In the genomic region with DNA sequence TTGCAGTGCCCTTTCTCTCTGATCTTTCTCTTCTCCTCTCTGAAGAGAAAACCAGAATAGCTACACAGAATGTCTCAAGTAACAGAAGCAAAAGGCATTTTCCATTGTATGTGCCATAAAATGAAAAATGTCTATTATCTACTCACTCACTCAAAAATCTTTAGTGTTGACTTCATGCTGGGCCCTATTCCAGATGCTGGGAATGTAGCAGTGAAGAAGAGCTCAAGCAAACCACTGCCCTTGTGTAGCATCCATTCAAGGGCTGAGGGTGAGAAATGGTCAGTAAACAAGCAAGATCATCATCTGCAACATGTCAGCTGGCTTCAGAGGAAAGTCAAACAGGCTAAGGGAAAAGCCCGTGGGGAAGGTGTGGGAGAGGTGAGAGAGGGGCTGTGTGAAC, we compare ENCODE assay signal across 21 cellular contexts.
"Had no signal": no experiment of that assay in that cellular context is flagged by ENCODE, and none has a peak within 500 bp of the region (broad histone marks: within the 10 kb centered on the region; RNA-seq: fewer than 3 reads in every experiment).

No MANE protein-coding gene starts in this region.

- H3K4me3 ChIP-seq: breast epithelium, esophagus squamous epithelium, gastrocnemius medialis, lung, tibial artery had no signal

- H3K27me3 Mint-ChIP-seq: activated CD4-positive, alpha-beta memory T cell treated with anti-CD3 and anti-CD28 coated beads, Interleukin-2, amount 10 ng/mL, durations not matched to agents 7 days and 5 days; activated naive CD8-positive, alpha-beta T cell treated with anti-CD3 and anti-CD28 coated beads, Interleukin-2, amount 10 ng/mL, durations not matched to agents 7 days and 5 days had no signal

- DNase-seq: activated CD4-positive, alpha-beta memory T cell treated with anti-CD3 and anti-CD28 coated beads, Interleukin-2, amount 10 ng/mL, durations not matched to agents 7 days and 5 days; activated CD4-positive, alpha-beta T cell treated with anti-CD3 and anti-CD28 coated beads for 48 hours; activated CD4-positive, CD25-positive, alpha-beta regulatory T cell; activated CD8-positive, alpha-beta memory T cell treated with anti-CD3 and anti-CD28 coated beads, Interleukin-2, amount 10 ng/mL, durations not matched to agents 7 days and 5 days; activated naive CD8-positive, alpha-beta T cell treated with anti-CD3 and anti-CD28 coated beads, Interleukin-2, amount 10 ng/mL, durations not matched to agents 7 days and 5 days; anterior cingulate cortex; dermis blood vessel endothelial cell; effector memory CD8-positive, alpha-beta T cell; esophagus squamous epithelium; gastrocnemius medialis; head of caudate nucleus; kidney; nucleus accumbens; stimulated activated naive B cell treated with anti-CD40 and anti-IgM and Interleukin-4, amounts not matched to agents 10 μg/mL and 1 μg/mL and 100 μg/mL, for 72 hours; T-cell; tibial artery had no signal

- H3K36me3 ChIP-seq: breast epithelium, esophagus squamous epithelium, gastrocnemius medialis, tibial artery had no signal

- FAIRE-seq: kidney had no signal

- H3K27ac Mint-ChIP-seq: activated CD4-positive, alpha-beta memory T cell treated with anti-CD3 and anti-CD28 coated beads, Interleukin-2, amount 10 ng/mL, durations not matched to agents 7 days and 5 days; activated CD8-positive, alpha-beta memory T cell treated with anti-CD3 and anti-CD28 coated beads, Interleukin-2, amount 10 ng/mL, durations not matched to agents 7 days and 5 days; activated naive CD8-positive, alpha-beta T cell treated with anti-CD3 and anti-CD28 coated beads, Interleukin-2, amount 10 ng/mL, durations not matched to agents 7 days and 5 days; effector memory CD8-positive, alpha-beta T cell; natural killer cell treated with Interleukin-12 subunit alpha and Interleukin-12 subunit beta and Interleukin-15 and Interleukin-18, amount 100 ng/mL, for 72 hours; stimulated activated naive B cell treated with anti-CD40 and anti-IgM and Interleukin-4, amounts not matched to agents 10 μg/mL and 1 μg/mL and 100 μg/mL, for 72 hours; T-cell had no signal

- H3K9me3 Mint-ChIP-seq: activated CD4-positive, alpha-beta memory T cell treated with anti-CD3 and anti-CD28 coated beads, Interleukin-2, amount 10 ng/mL, durations not matched to agents 7 days and 5 days; activated naive CD8-positive, alpha-beta T cell treated with anti-CD3 and anti-CD28 coated beads, Interleukin-2, amount 10 ng/mL, durations not matched to agents 7 days and 5 days; effector memory CD8-positive, alpha-beta T cell; stimulated activated naive B cell treated with anti-CD40 and anti-IgM and Interleukin-4, amounts not matched to agents 10 μg/mL and 1 μg/mL and 100 μg/mL, for 72 hours; T-cell had no signal

- H3K27me3 ChIP-seq: breast epithelium, esophagus squamous epithelium, gastrocnemius medialis, tibial artery had no signal

- H3K36me3 Mint-ChIP-seq: activated CD8-positive, alpha-beta memory T cell treated with anti-CD3 and anti-CD28 coated beads, Interleukin-2, amount 10 ng/mL, durations not matched to agents 7 days and 5 days; activated naive CD8-positive, alpha-beta T cell treated with anti-CD3 and anti-CD28 coated beads, Interleukin-2, amount 10 ng/mL, durations not matched to agents 7 days and 5 days; natural killer cell treated with Interleukin-12 subunit alpha and Interleukin-12 subunit beta and Interleukin-15 and Interleukin-18, amount 100 ng/mL, for 72 hours; stimulated activated naive B cell treated with anti-CD40 and anti-IgM and Interleukin-4, amounts not matched to agents 10 μg/mL and 1 μg/mL and 100 μg/mL, for 72 hours; T-cell had no signal

- H3K4me1 Mint-ChIP-seq: activated CD4-positive, alpha-beta memory T cell treated with anti-CD3 and anti-CD28 coated beads, Interleukin-2, amount 10 ng/mL, durations not matched to agents 7 days and 5 days; activated CD8-positive, alpha-beta memory T cell treated with anti-CD3 and anti-CD28 coated beads, Interleukin-2, amount 10 ng/mL, durations not matched to agents 7 days and 5 days; activated naive CD8-positive, alpha-beta T cell treated with anti-CD3 and anti-CD28 coated beads, Interleukin-2, amount 10 ng/mL, durations not matched to agents 7 days and 5 days; stimulated activated naive B cell treated with anti-CD40 and anti-IgM and Interleukin-4, amounts not matched to agents 10 μg/mL and 1 μg/mL and 100 μg/mL, for 72 hours; T-cell had no signal

- ATAC-seq: activated CD8-positive, alpha-beta memory T cell treated with anti-CD3 and anti-CD28 coated beads, Interleukin-2, amount 10 ng/mL, durations not matched to agents 7 days and 5 days; effector memory CD8-positive, alpha-beta T cell; gastrocnemius medialis; left lobe of liver; natural killer cell treated with Interleukin-12 subunit alpha and Interleukin-12 subunit beta and Interleukin-15 and Interleukin-18, amount 100 ng/mL, for 72 hours; sciatic nerve; stimulated activated naive B cell treated with anti-CD40 and anti-IgM and Interleukin-4, amounts not matched to agents 10 μg/mL and 1 μg/mL and 100 μg/mL, for 72 hours; T-cell had no signal

- H3K4me3 Mint-ChIP-seq: activated CD4-positive, alpha-beta memory T cell treated with anti-CD3 and anti-CD28 coated beads, Interleukin-2, amount 10 ng/mL, durations not matched to agents 7 days and 5 days; activated CD8-positive, alpha-beta memory T cell treated with anti-CD3 and anti-CD28 coated beads, Interleukin-2, amount 10 ng/mL, durations not matched to agents 7 days and 5 days; activated naive CD8-positive, alpha-beta T cell treated with anti-CD3 and anti-CD28 coated beads, Interleukin-2, amount 10 ng/mL, durations not matched to agents 7 days and 5 days; effector memory CD8-positive, alpha-beta T cell; natural killer cell treated with Interleukin-12 subunit alpha and Interleukin-12 subunit beta and Interleukin-15 and Interleukin-18, amount 100 ng/mL, for 72 hours; stimulated activated naive B cell treated with anti-CD40 and anti-IgM and Interleukin-4, amounts not matched to agents 10 μg/mL and 1 μg/mL and 100 μg/mL, for 72 hours; T-cell had no signal
